ENCODE assay signal across 1 cellular context in genomic region chr19:29844891-29845575, GRCh38.
TF ChIP-seq lines count a peak whose summit lies in the region.

No MANE protein-coding gene starts in this region.

TF ChIP-seq in GM12878, 131 proteins besides CTCF, POLR2A, EP300 and RAD21 (continued from another document):
- TF ChIP-seq ELK1 (IDR thresholded peaks at IDR 0.05; ENCODE audit: low read depth, low read length) (0 out of 2 replicates have a peak, but pooled peaks have one; percentile 10), ZBTB4 (CRISPR knock-in tag; IDR thresholded peaks at IDR 0.05) (no peak), SMC3 (IDR thresholded peaks at IDR 0.05; ENCODE audit: borderline replicate concordance, low read length) (no peak), ZNF622 (IDR thresholded peaks at IDR 0.05) (no peak), MEF2B (IDR thresholded peaks at IDR 0.05; ENCODE audit: partially characterized antibody, poor library complexity, severe bottlenecking) (peak; percentile 10), MTA2 (IDR thresholded peaks at IDR 0.05; ENCODE audit: low read depth) (peak; percentile 16; the same call in 1 of the 2 replicates), STAT3 (IDR thresholded peaks at IDR 0.05; ENCODE audit: low read depth, low read length) (no peak)
- TF ChIP-seq, protein P1, sequence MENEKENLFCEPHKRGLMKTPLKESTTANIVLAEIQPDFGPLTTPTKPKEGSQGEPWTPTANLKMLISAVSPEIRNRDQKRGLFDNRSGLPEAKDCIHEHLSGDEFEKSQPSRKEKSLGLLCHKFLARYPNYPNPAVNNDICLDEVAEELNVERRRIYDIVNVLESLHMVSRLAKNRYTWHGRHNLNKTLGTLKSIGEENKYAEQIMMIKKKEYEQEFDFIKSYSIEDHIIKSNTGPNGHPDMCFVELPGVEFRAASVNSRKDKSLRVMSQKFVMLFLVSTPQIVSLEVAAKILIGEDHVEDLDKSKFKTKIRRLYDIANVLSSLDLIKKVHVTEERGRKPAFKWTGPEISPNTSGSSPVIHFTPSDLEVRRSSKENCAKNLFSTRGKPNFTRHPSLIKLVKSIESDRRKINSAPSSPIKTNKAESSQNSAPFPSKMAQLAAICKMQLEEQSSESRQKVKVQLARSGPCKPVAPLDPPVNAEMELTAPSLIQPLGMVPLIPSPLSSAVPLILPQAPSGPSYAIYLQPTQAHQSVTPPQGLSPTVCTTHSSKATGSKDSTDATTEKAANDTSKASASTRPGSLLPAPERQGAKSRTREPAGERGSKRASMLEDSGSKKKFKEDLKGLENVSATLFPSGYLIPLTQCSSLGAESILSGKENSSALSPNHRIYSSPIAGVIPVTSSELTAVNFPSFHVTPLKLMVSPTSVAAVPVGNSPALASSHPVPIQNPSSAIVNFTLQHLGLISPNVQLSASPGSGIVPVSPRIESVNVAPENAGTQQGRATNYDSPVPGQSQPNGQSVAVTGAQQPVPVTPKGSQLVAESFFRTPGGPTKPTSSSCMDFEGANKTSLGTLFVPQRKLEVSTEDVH (IDR thresholded peaks at IDR 0.05; ENCODE audit: low read depth, partially characterized antibody): no peak
TF ChIP-seq in GM12878: peak in this region for 20.
